ENCODE assay signal across 24 cellular contexts in the genomic region with DNA sequence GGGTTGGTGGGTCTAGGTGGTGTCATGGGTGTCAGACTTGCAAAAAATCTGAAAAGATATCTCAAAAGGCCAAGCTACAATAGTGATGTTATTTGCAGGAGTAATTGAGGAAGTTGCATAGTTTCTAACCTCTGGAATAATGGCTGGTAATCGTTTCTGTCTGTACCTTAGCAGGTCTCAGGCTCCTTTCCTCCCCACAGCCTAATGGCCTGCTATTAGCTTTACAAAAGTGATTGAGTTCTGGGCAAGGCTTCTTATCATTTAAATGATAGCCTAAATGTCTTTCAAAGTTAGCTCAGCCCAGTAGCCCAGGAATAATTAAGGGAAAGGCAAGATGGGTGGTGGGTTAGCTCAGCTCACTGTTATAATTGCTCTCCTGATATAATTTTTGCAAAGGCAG. TPM values are rescaled to one million over a fixed set of nuclear protein-coding genes. Genes with fewer than 3 reads are reported as not detected.
A peak's percentile ranks its signal among the peaks of the same experiment; 100 is the strongest.
DNase-seq lines count a peak whose midpoint lies in the region; ATAC-seq and TF ChIP-seq lines count a peak whose summit lies in the region.
"Had no signal": no experiment of that assay in that cellular context is flagged by ENCODE, and none has a peak within 500 bp of the region (broad histone marks: within the 10 kb centered on the region; RNA-seq: fewer than 3 reads in every experiment).

No MANE protein-coding gene starts in this region.

- H3K9ac ChIP-seq in HUES48 (ENCODE audit: low read depth, low read length) (0 out of 2 replicates have a peak overlapping the region, but pooled peaks have one; percentile 14), NT2/D1 (ENCODE audit: insufficient read length, low read depth) (no peak overlapping the region)
- H3K9ac ChIP-seq: SK-N-SH had no signal

- intact Hi-C loops in transverse colon (cut with DNase I; ENCODE audit: low total_unique reads) (no loop called here), lower leg skin (cut with DNase I; ENCODE audit: low total_unique reads) (no loop called here)

- no peak for TF ChIP-seq POLR2A in transverse colon (IDR thresholded peaks at IDR 0.05)
- TF ChIP-seq POLR2A in lower leg skin (IDR thresholded peaks at IDR 0.05) = no peak

- DNase-seq in NT2/D1 (ENCODE audit: low read depth, low spot score) (peak; percentile 92), iPS DF 19.7 (ENCODE audit: low read depth, low spot score) (peak; percentile 40), COLO668 (lab: John Stamatoyannopoulos, UW; ENCODE audit: unreplicated experiment) (no peak), transverse colon (no peak), lower leg skin (ENCODE audit: low spot score in 2 of 2) (no peak)
- DNase-seq: C1 segment of cervical spinal cord; CD4-positive, alpha-beta memory T cell; DMS79 treated with DMSO at 0.1 percent for 48 hours; H7; KBM-7; NCI-H1048; NCI-H1417; NCI-H1694 treated with DMSO at 0.1 percent for 48 hours; NCI-H2081; NCI-H2171; NCI-H226; NCI-H510A; NCI-H69; SK-N-SH; SW 1271 had no signal

- H3K27ac ChIP-seq in HUES48 (ENCODE audit: low read depth, low read length) (peak overlapping the region; percentile 57), transverse colon (no peak overlapping the region)

- H3K9me3 ChIP-seq in HUES48 (ENCODE audit: control insufficient read depth, insufficient read depth, low read length) (0 out of 2 replicates have a peak, but pooled peaks cover 3% of the 10 kb centered on the region), NT2/D1 (ENCODE audit: insufficient read depth, low read length) (peaks cover 31% of the 10 kb centered on the region; the same call in 1 of the 2 replicates), transverse colon (peaks cover 0 to 7% of the 10 kb centered on the region in 2 donors)
- H3K9me3 ChIP-seq: SK-N-SH had no signal

- TF ChIP-seq CTCF in transverse colon (IDR thresholded peaks at IDR 0.05) (no peak), lower leg skin (IDR thresholded peaks at IDR 0.05) (no peak)

- TF ChIP-seq EP300 in transverse colon (IDR thresholded peaks at IDR 0.05; ENCODE audit: low read depth) = no peak

- H3K27me3 ChIP-seq in HUES48 (ENCODE audit: control insufficient read depth, insufficient read depth, low read length) (no peaks in the 10 kb centered on the region), NT2/D1 (ENCODE audit: insufficient read depth, insufficient read length) (no peaks in the 10 kb centered on the region), transverse colon (no peaks in the 10 kb centered on the region)

- WGBS in transverse colon (ENCODE audit: low coverage in 1 of 2), 2 donors = 24% methylated on average over 1 of the region's 1 CpG; no CpG with 5 or more reads in 1 of the 2 donors
- WGBS in lower leg skin, 2 donors = 23 to 41% methylated on average over 1 of the region's 1 CpG

- no peak for ATAC-seq in GM18873 (IDR thresholded peaks at IDR 0.05; ENCODE audit: low FRiP score, unreplicated experiment)

- H3K4me1 ChIP-seq in HUES48 (ENCODE audit: control insufficient read depth, insufficient read depth, low read length) (peaks cover 23% of the 10 kb centered on the region), NT2/D1 (ENCODE audit: insufficient read depth, insufficient read length) (peaks cover 2% of the 10 kb centered on the region), transverse colon (no peaks in the 10 kb centered on the region)

- no peak overlapping the region; the same call in 1 of the 2 replicates for H3K4me3 ChIP-seq in HUES48 (ENCODE audit: low read depth, low read length)
- H3K4me3 ChIP-seq in NT2/D1 (ENCODE audit: insufficient read length, low read depth) = no peak overlapping the region
- H3K4me3 ChIP-seq in transverse colon = no peak overlapping the region
- no peak overlapping the region for H3K4me3 ChIP-seq in lower leg skin (ENCODE audit: low read depth, poor library complexity, severe bottlenecking)

- in situ Hi-C loops in transverse colon (cut with MboI; ENCODE audit: low pct_ligation_motif_present in 1 of 4, low pct_unique_long_range_greater_than_20kb in 1 of 4, low sequenced_read_pairs in 3 of 4) = no loop called here

- H3K36me3 ChIP-seq in HUES48 (ENCODE audit: control insufficient read depth, insufficient read depth, low read length) (no peaks in the 10 kb centered on the region), NT2/D1 (ENCODE audit: insufficient read depth, insufficient read length, low read length) (no peaks in the 10 kb centered on the region), transverse colon (no peaks in the 10 kb centered on the region)

RNA-seq across cellular contexts. Expression of gene IGSF5, which starts 37.7 kb away (rescaled TPM):
- under 1 TPM in 1 of 4 donors, not detected in 3; 0.27 TPM for total RNA-seq in transverse colon
- 1 to 10 TPM in 3 of 4 donors, not detected in 1; 1.2 to 1.4 (median 1.3) TPM for total RNA-seq in lower leg skin
- total RNA-seq: A673; CD4-positive, alpha-beta memory T cell; MCF 10A had no signal

Comparison
In these comparisons a context has a peak if more than half of its experiments do, and no peak if none do; other contexts are left out.
1. DNase-seq: peak in NT2/D1 (single experiment) and iPS DF 19.7 (single experiment); none in COLO668 (single experiment), transverse colon (single experiment) and lower leg skin (0 of 2).